In the genomic region with DNA sequence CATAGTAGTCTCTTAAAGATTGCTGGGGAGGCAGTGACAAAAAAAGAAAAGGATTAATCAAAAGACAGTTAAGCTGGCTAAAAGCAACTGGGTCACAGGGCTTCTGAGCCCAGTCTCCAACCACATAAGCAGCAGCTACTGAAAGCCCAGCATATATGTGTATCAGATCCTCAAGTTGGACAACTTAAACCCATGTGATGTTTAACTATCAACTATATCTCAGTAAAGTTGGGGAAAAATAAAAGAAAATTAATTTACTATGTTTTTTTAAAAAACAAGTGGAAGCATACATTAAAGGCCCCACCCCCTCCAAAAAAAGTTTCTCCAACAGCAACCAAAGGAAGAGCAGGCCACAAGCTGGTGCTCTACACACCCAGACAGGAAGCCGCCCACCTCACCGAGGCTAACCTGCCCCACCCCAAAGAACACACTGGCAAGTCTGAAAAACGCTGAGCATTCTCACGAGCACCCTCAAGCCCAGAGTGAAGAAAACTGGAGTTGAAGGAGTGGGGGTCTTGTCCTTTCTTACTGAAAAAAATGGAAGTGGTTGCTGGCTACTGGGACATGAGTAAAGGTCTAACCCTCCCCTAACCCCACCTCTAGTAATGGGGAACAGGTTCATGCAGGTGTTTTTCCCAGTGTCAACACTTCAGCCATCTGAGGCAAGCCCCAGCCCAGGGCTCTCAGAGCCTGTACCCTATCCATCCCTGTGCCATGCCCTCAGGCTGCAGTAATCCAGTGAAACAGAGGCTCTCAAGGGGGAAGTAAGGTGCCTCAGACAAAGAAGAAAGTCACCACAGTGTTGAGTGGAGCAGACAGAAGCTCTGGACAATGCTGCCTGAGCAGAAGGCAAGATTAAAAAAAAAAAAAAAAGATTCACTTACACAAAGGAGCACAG, we compare ENCODE assay signal across 11 cellular contexts.
DNase-seq lines count a peak whose midpoint lies in the region; ATAC-seq lines count a peak whose summit lies in the region.
"Had no signal": no experiment of that assay in that cellular context is flagged by ENCODE, and none has a peak within 500 bp of the region (broad histone marks: within the 10 kb centered on the region; RNA-seq: fewer than 3 reads in every experiment).

No MANE protein-coding gene starts in this region.

- peaks cover 30% of the 10 kb centered on the region for H3K27me3 Mint-ChIP-seq in T-helper 1 cell treated with Interleukin-12 subunit alpha and Interleukin-12 subunit beta and Interleukin-4 antibody, amounts not matched to agents 30 μg/mL and 1 μg/mL, for 36 hours (ENCODE audit: low read depth)

- no peaks in the 10 kb centered on the region for H3K4me1 ChIP-seq in Karpas-422 (ENCODE audit: low read length)

- H3K9me2 ChIP-seq in Karpas-422 (replicated peaks; ENCODE audit: insufficient read depth, low read length) = no peaks in the 10 kb centered on the region

- no peaks in the 10 kb centered on the region for H3K9me3 Mint-ChIP-seq in T-helper 1 cell treated with Interleukin-12 subunit alpha and Interleukin-12 subunit beta and Interleukin-4 antibody, amounts not matched to agents 30 μg/mL and 1 μg/mL, for 36 hours
- H3K9me3 Mint-ChIP-seq: neural crest cell had no signal

- H3K27ac Mint-ChIP-seq in T-helper 1 cell treated with Interleukin-12 subunit alpha and Interleukin-12 subunit beta and Interleukin-4 antibody, amounts not matched to agents 30 μg/mL and 1 μg/mL, for 36 hours = peak overlapping the region; percentile 49

- H3K9ac ChIP-seq in Karpas-422 (ENCODE audit: low read length) = no peak overlapping the region

- H2AFZ ChIP-seq in Karpas-422 (ENCODE audit: low read length) = no peak overlapping the region

- no peaks in the 10 kb centered on the region for H3K79me2 ChIP-seq in Karpas-422 (ENCODE audit: low read length)

- no peak overlapping the region for H3K4me2 ChIP-seq in Karpas-422 (ENCODE audit: low read depth, low read length, poor library complexity, severe bottlenecking)

- peak; percentile 33 for DNase-seq in activated naive CD4-positive, alpha-beta T cell treated with Interleukin-2 at 50 U/mL for 16 hours
- DNase-seq in stimulated activated CD8-positive, alpha-beta memory T cell treated with anti-CD3 and anti-CD28 coated beads, Interleukin-12 subunit alpha, Interleukin-12 subunit beta, amount 100 ng/mL, for 1 hour (ENCODE audit: low read depth) = peak; percentile 25
- DNase-seq in SW480 (ENCODE audit: low spot score) (no peak), Karpas-422 (no peak)
- DNase-seq: NCI-H1694 had no signal

- no peak overlapping the region for H3K27ac ChIP-seq in Karpas-422 (ENCODE audit: low read length)

- H4K20me1 ChIP-seq in Karpas-422 (ENCODE audit: insufficient read depth, low read depth, low read length) = no peaks in the 10 kb centered on the region

- H3K4me1 Mint-ChIP-seq in T-helper 1 cell treated with Interleukin-12 subunit alpha and Interleukin-12 subunit beta and Interleukin-4 antibody, amounts not matched to agents 30 μg/mL and 1 μg/mL, for 36 hours (ENCODE audit: low read depth) = peaks cover 34% of the 10 kb centered on the region
- H3K4me1 Mint-ChIP-seq: neural crest cell had no signal

- H3K9me3 ChIP-seq in Karpas-422 (ENCODE audit: low read length) = no peaks in the 10 kb centered on the region

- peaks cover 2% of the 10 kb centered on the region for H3K36me3 Mint-ChIP-seq in T-helper 1 cell treated with Interleukin-12 subunit alpha and Interleukin-12 subunit beta and Interleukin-4 antibody, amounts not matched to agents 30 μg/mL and 1 μg/mL, for 36 hours (ENCODE audit: low read depth)

- peak overlapping the region; percentile 57 for H3K4me3 Mint-ChIP-seq in T-helper 1 cell treated with Interleukin-12 subunit alpha and Interleukin-12 subunit beta and Interleukin-4 antibody, amounts not matched to agents 30 μg/mL and 1 μg/mL, for 36 hours
- H3K4me3 Mint-ChIP-seq: neural crest cell had no signal

- 0 out of 2 replicates have a peak, but pooled peaks cover 3% of the 10 kb centered on the region for H3K27me3 ChIP-seq in Karpas-422 (ENCODE audit: low read length)

- ATAC-seq in GM18502 (IDR thresholded peaks at IDR 0.05; ENCODE audit: poor library complexity, unreplicated experiment) (peak; percentile 79), HG02798 (IDR thresholded peaks at IDR 0.05; ENCODE audit: poor library complexity, unreplicated experiment) (no peak), GM18517 (IDR thresholded peaks at IDR 0.05; ENCODE audit: unreplicated experiment) (no peak)
- ATAC-seq: HCT116 had no signal

- no peak overlapping the region for H3K4me3 ChIP-seq in Karpas-422 (ENCODE audit: low read length)

- H3K36me3 ChIP-seq in Karpas-422 (ENCODE audit: insufficient read depth, low read length) = no peaks in the 10 kb centered on the region

Comparison
In these comparisons a context has a peak if more than half of its experiments do, and no peak if none do; other contexts are left out.
1. DNase-seq: peak in activated naive CD4-positive, alpha-beta T cell treated with Interleukin-2 at 50 U/mL for 16 hours (single experiment) and stimulated activated CD8-positive, alpha-beta memory T cell treated with anti-CD3 and anti-CD28 coated beads, Interleukin-12 subunit alpha, Interleukin-12 subunit beta, amount 100 ng/mL, for 1 hour (single experiment); none in SW480 (single experiment) and Karpas-422 (single experiment).